ENCODE assay signal across 18 cellular contexts in genomic region chr1:224766266-224766665, GRCh38.
DNase-seq lines count a peak whose midpoint lies in the region; ATAC-seq and TF ChIP-seq lines count a peak whose summit lies in the region.
"Had no signal": no experiment of that assay in that cellular context is flagged by ENCODE, and none has a peak within 500 bp of the region (broad histone marks: within the 10 kb centered on the region; RNA-seq: fewer than 3 reads in every experiment).

No MANE protein-coding gene starts in this region.

- H3K4me3 Mint-ChIP-seq in endodermal cell (no peak overlapping the region), osteocyte (ENCODE audit: unreplicated experiment) (no peak overlapping the region), glutamatergic neuron (ENCODE audit: unreplicated experiment) (no peak overlapping the region)
- H3K4me3 Mint-ChIP-seq: B cell; CD4-positive, alpha-beta T cell; CD8-positive, alpha-beta T cell had no signal

- H3K27ac ChIP-seq in endodermal cell (ENCODE audit: low read depth, low read length): no peak overlapping the region
- H3K27ac ChIP-seq: 22Rv1; A549; BLaER1 treated with 17β-estradiol and CSF1 and Interleukin-3, amounts not matched to agents 10 nM and 100 nM; C4-2B had no signal

- H3K9me3 ChIP-seq in endodermal cell (ENCODE audit: control insufficient read depth, low read length): no peaks in the 10 kb centered on the region
- H3K9me3 ChIP-seq: A549; BLaER1 treated with 17β-estradiol and CSF1 and Interleukin-3, amounts not matched to agents 10 nM and 100 nM; Caco-2 had no signal

- H3K4me3 ChIP-seq in endodermal cell (ENCODE audit: low read length): no peak overlapping the region
- H3K4me3 ChIP-seq: A549; BLaER1 treated with 17β-estradiol and CSF1 and Interleukin-3, amounts not matched to agents 10 nM and 100 nM had no signal

- no peak for TF ChIP-seq CTCF in endodermal cell (conservative IDR thresholded peaks at IDR 0.05)
- no peak for TF ChIP-seq CTCF in osteocyte (IDR thresholded peaks at IDR 0.05)
- no peak for TF ChIP-seq CTCF in glutamatergic neuron (IDR thresholded peaks at IDR 0.05; ENCODE audit: partially characterized antibody, unreplicated experiment)

- H3K36me3 ChIP-seq in endodermal cell (ENCODE audit: control insufficient read depth, insufficient read depth, low read length): no peaks in the 10 kb centered on the region
- H3K36me3 ChIP-seq: BLaER1 treated with 17β-estradiol and CSF1 and Interleukin-3, amounts not matched to agents 10 nM and 100 nM had no signal

- peaks cover 14% of the 10 kb centered on the region for H3K4me1 Mint-ChIP-seq in endodermal cell
- H3K4me1 Mint-ChIP-seq in osteocyte (ENCODE audit: unreplicated experiment): no peaks in the 10 kb centered on the region
- H3K4me1 Mint-ChIP-seq in glutamatergic neuron (ENCODE audit: low read depth, unreplicated experiment): peaks cover 2% of the 10 kb centered on the region
- H3K4me1 Mint-ChIP-seq: B cell had no signal

- WGBS in endodermal cell (ENCODE audit: insufficient coverage in 1 of 2, insufficient read length in 1 of 2), 2 experiments: 78 to 86% methylated on average over 1 to 4 of the region's 4 CpGs

- H3K27me3 Mint-ChIP-seq in endodermal cell (ENCODE audit: insufficient read depth) (peaks cover 19% of the 10 kb centered on the region), osteocyte (ENCODE audit: unreplicated experiment) (no peaks in the 10 kb centered on the region), glutamatergic neuron (ENCODE audit: unreplicated experiment) (no peaks in the 10 kb centered on the region)

- ATAC-seq in HG02571 (IDR thresholded peaks at IDR 0.05; ENCODE audit: unreplicated experiment) (no peak), HG03521 (IDR thresholded peaks at IDR 0.05; ENCODE audit: unreplicated experiment) (no peak)
- ATAC-seq: A549; CD8-positive, alpha-beta T cell had no signal

- no peaks in the 10 kb centered on the region for H3K9me3 Mint-ChIP-seq in endodermal cell
- no peaks in the 10 kb centered on the region for H3K9me3 Mint-ChIP-seq in osteocyte (ENCODE audit: unreplicated experiment)
- no peaks in the 10 kb centered on the region for H3K9me3 Mint-ChIP-seq in glutamatergic neuron (ENCODE audit: unreplicated experiment)
- H3K9me3 Mint-ChIP-seq: CD4-positive, alpha-beta T cell; CD8-positive, alpha-beta T cell had no signal

- DNase-seq in NCI-H82 (lab: John Stamatoyannopoulos, UW) (peak; percentile 37), NCI-H82 treated with DMSO at 0.1 percent for 48 hours (lab: John Stamatoyannopoulos, UW; ENCODE audit: unreplicated experiment) (no peak), endodermal cell (peak; percentile 66), osteocyte (ENCODE audit: extremely low spot score, unreplicated experiment) (peak; percentile 38), glutamatergic neuron (no peak)
- DNase-seq: AML-193; Caco-2; Calu3; CD4-positive, alpha-beta T cell; CD8-positive, alpha-beta T cell; GF-D8 had no signal

- no peak overlapping the region for H3K9ac ChIP-seq in endodermal cell (ENCODE audit: extremely low read depth, low read length, poor library complexity, severe bottlenecking)
- H3K9ac ChIP-seq: BLaER1 treated with 17β-estradiol and CSF1 and Interleukin-3, amounts not matched to agents 10 nM and 100 nM had no signal

- no peaks in the 10 kb centered on the region for H3K4me1 ChIP-seq in endodermal cell (ENCODE audit: control insufficient read depth, insufficient read depth, low read length)
- H3K4me1 ChIP-seq: A549 had no signal

- H3K27ac Mint-ChIP-seq in endodermal cell (no peak overlapping the region), osteocyte (ENCODE audit: unreplicated experiment) (no peak overlapping the region), glutamatergic neuron (ENCODE audit: unreplicated experiment) (no peak overlapping the region)
- H3K27ac Mint-ChIP-seq: B cell; CD4-positive, alpha-beta T cell; CD8-positive, alpha-beta T cell had no signal

- no peaks in the 10 kb centered on the region for H3K36me3 Mint-ChIP-seq in endodermal cell (ENCODE audit: low read depth)
- no peaks in the 10 kb centered on the region for H3K36me3 Mint-ChIP-seq in osteocyte (ENCODE audit: unreplicated experiment)
- no peaks in the 10 kb centered on the region for H3K36me3 Mint-ChIP-seq in glutamatergic neuron (ENCODE audit: unreplicated experiment)
- H3K36me3 Mint-ChIP-seq: CD8-positive, alpha-beta T cell had no signal

- H3K27me3 ChIP-seq in endodermal cell (ENCODE audit: control insufficient read depth, insufficient read depth, low read length, poor library complexity, severe bottlenecking): peaks cover 5% of the 10 kb centered on the region
- H3K27me3 ChIP-seq: BLaER1 treated with 17β-estradiol and CSF1 and Interleukin-3, amounts not matched to agents 10 nM and 100 nM had no signal

Comparison
In these comparisons a context has a peak if more than half of its experiments do, and no peak if none do; other contexts are left out.
1. DNase-seq: peak in NCI-H82 (single experiment), endodermal cell (single experiment) and osteocyte (single experiment); none in NCI-H82 treated with DMSO at 0.1 percent for 48 hours (single experiment) and glutamatergic neuron (single experiment).